In the genomic region with DNA sequence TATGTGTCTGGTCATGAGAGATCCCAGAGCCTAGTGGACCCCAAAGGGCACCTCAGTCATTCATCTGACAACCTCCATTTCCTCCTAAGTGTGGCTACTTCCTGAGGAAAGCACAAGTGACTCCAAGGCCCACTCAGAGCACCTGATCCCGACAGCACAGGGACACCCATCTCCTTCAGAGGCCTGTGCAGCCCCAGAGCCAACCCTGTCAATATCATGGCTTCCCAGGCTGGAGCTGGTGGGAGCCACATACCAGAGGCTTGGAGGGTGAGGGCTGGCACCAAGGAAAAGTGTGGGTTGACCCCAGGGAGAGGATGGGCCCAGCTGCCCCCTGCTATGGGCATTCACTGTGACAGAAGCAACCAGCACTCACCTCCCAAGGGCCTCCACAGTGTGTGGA, we compare ENCODE assay signal across 15 cellular contexts.
DNase-seq lines count a peak whose midpoint lies in the region; ATAC-seq and TF ChIP-seq lines count a peak whose summit lies in the region.
"Had no signal": no experiment of that assay in that cellular context is flagged by ENCODE, and none has a peak within 500 bp of the region (broad histone marks: within the 10 kb centered on the region; RNA-seq: fewer than 3 reads in every experiment).

No MANE protein-coding gene starts in this region.

- H3K36me3 ChIP-seq in H7 (replicated peaks; ENCODE audit: control insufficient read depth, insufficient read depth, low read length): no peaks in the 10 kb centered on the region

- no peak for ATAC-seq in GM18517 (IDR thresholded peaks at IDR 0.05; ENCODE audit: unreplicated experiment)

- no peaks in the 10 kb centered on the region for H3K27me3 ChIP-seq in H7 (ENCODE audit: control insufficient read depth, insufficient read depth, low read length)

- peaks cover 4% of the 10 kb centered on the region for H3K9me3 Mint-ChIP-seq in chondrocyte (ENCODE audit: low read depth)
- H3K9me3 Mint-ChIP-seq: HFFc6 had no signal

- peaks cover 4% of the 10 kb centered on the region for H3K36me3 Mint-ChIP-seq in chondrocyte (ENCODE audit: low read depth)

- intact Hi-C loops in posterior vena cava (cut with DNase I): no loop called here

- no peak for TF ChIP-seq CTCF in chondrocyte (IDR thresholded peaks at IDR 0.05)

- H3K4me3 ChIP-seq in H7 (ENCODE audit: insufficient read depth, low read depth, low read length): no peak overlapping the region

- no peak overlapping the region for H3K4me3 Mint-ChIP-seq in chondrocyte (ENCODE audit: unreplicated experiment)
- H3K4me3 Mint-ChIP-seq: B cell, HFFc6, IgD-negative memory B cell had no signal

- DNase-seq in H7 (peak; percentile 16), chondrocyte (ENCODE audit: low spot score) (peak; percentile 53), mesenteric fat pad (ENCODE audit: low spot score) (peak; percentile 62), posterior vena cava (ENCODE audit: low spot score) (peak; percentile 31), dedifferentiated amniotic fluid mesenchymal stem cell (ENCODE audit: extremely low spot score) (no peak), T1000 (lab: John Stamatoyannopoulos, UW) (no peak)
- DNase-seq: CD4-positive, alpha-beta memory T cell; DMS153; DMS79 treated with DMSO at 0.1 percent for 48 hours; EL; HCEC 1CT; HFFc6 had no signal

- no peak overlapping the region for H3K27ac Mint-ChIP-seq in chondrocyte (ENCODE audit: unreplicated experiment)
- H3K27ac Mint-ChIP-seq: B cell; CD4-positive, alpha-beta memory T cell; HFFc6; IgD-negative memory B cell had no signal

- no peaks in the 10 kb centered on the region for H3K27me3 Mint-ChIP-seq in chondrocyte (ENCODE audit: low read depth)

- H3K4me1 Mint-ChIP-seq in chondrocyte (ENCODE audit: low read depth): peaks cover 31% of the 10 kb centered on the region

Comparison
In these comparisons a context has a peak if more than half of its experiments do, and no peak if none do; other contexts are left out.
1. DNase-seq: peak in H7 (single experiment), chondrocyte (single experiment), mesenteric fat pad (single experiment) and posterior vena cava (single experiment); none in dedifferentiated amniotic fluid mesenchymal stem cell (single experiment) and T1000 (single experiment).